ENCODE assay signal across 29 cellular contexts in genomic region chr10:118020365-118020764, GRCh38.
"Had no signal": no experiment of that assay in that cellular context is flagged by ENCODE, and none has a peak within 500 bp of the region (broad histone marks: within the 10 kb centered on the region; RNA-seq: fewer than 3 reads in every experiment).

No MANE protein-coding gene starts in this region.

- H3K36me3 Mint-ChIP-seq: mesothelial cell of epicardium had no signal

- H3K4me1 Mint-ChIP-seq: activated B cell treated with CpG ODN at 0.5 μM for 24 hours; activated CD4-positive, alpha-beta T cell treated with anti-CD3 and anti-CD28 coated beads for 36 hours; activated naive CD8-positive, alpha-beta T cell treated with anti-CD3 and anti-CD28 coated beads, Interleukin-2, amount 10 ng/mL, durations not matched to agents 7 days and 5 days; naive thymus-derived CD8-positive, alpha-beta T cell had no signal

- DNase-seq: activated B cell treated with CpG ODN at 0.5 μM for 24 hours; activated CD4-positive, alpha-beta T cell treated with anti-CD3 and anti-CD28 coated beads for 36 hours; activated CD4-positive, alpha-beta T cell treated with anti-CD3 and anti-CD28 coated beads, Interleukin-2, amount 50 U/mL, for 48 hours; activated CD8-positive, alpha-beta memory T cell treated with anti-CD3 and anti-CD28 coated beads, Interleukin-2, amount 50 U/mL, for 48 hours; activated effector memory CD4-positive, alpha-beta T cell treated with Interleukin-2 at 50 U/mL for 16 hours; activated naive CD4-positive, alpha-beta T cell treated with anti-CD3 and anti-CD28 coated beads for 36 hours; activated naive CD8-positive, alpha-beta T cell treated with anti-CD3 and anti-CD28 coated beads, Interleukin-2, amount 10 ng/mL, durations not matched to agents 7 days and 5 days; activated T-cell treated with anti-CD3 and anti-CD28 coated beads, Interleukin-2, amount 50 U/mL, for 4 hours; amniotic stem cell; dorsolateral prefrontal cortex; effector memory CD8-positive, alpha-beta T cell; head of caudate nucleus; hypothalamus; immature natural killer cell; naive thymus-derived CD8-positive, alpha-beta T cell; retina; stimulated activated CD4-positive, alpha-beta T cell treated with anti-CD3 and anti-CD28 coated beads, Interleukin-2, amount 100 ng/mL, for 48 hours; stimulated activated CD8-positive, alpha-beta memory T cell treated with anti-CD3 and anti-CD28 coated beads, Interleukin-4, amount 100 ng/mL, for 48 hours; stimulated activated naive CD4-positive, alpha-beta T cell; testis had no signal

- H3K27ac Mint-ChIP-seq: activated B cell treated with CpG ODN at 0.5 μM for 24 hours; activated CD4-positive, alpha-beta T cell treated with anti-CD3 and anti-CD28 coated beads for 36 hours; activated naive CD4-positive, alpha-beta T cell treated with anti-CD3 and anti-CD28 coated beads for 36 hours; activated naive CD8-positive, alpha-beta T cell treated with anti-CD3 and anti-CD28 coated beads, Interleukin-2, amount 10 ng/mL, durations not matched to agents 7 days and 5 days; mesothelial cell of epicardium; naive thymus-derived CD8-positive, alpha-beta T cell; progenitor cell of endocrine pancreas; type B pancreatic cell had no signal

- H3K27me3 Mint-ChIP-seq: activated B cell treated with CpG ODN at 0.5 μM for 24 hours; activated CD4-positive, alpha-beta T cell treated with anti-CD3 and anti-CD28 coated beads for 36 hours; activated naive CD8-positive, alpha-beta T cell treated with anti-CD3 and anti-CD28 coated beads, Interleukin-2, amount 10 ng/mL, durations not matched to agents 7 days and 5 days; central memory CD8-positive, alpha-beta T cell; effector memory CD8-positive, alpha-beta T cell; naive thymus-derived CD8-positive, alpha-beta T cell; progenitor cell of endocrine pancreas; type B pancreatic cell had no signal

- ATAC-seq: activated CD4-positive, alpha-beta T cell treated with anti-CD3 and anti-CD28 coated beads for 36 hours; activated T-cell treated with anti-CD3 and anti-CD28 coated beads, Interleukin-2, amount 50 U/mL, for 4 hours; effector memory CD8-positive, alpha-beta T cell; gastroesophageal sphincter; left lobe of liver; naive thymus-derived CD8-positive, alpha-beta T cell had no signal

- H3K4me3 Mint-ChIP-seq: activated B cell treated with CpG ODN at 0.5 μM for 24 hours; activated CD4-positive, alpha-beta T cell treated with anti-CD3 and anti-CD28 coated beads for 36 hours; activated naive CD4-positive, alpha-beta T cell treated with anti-CD3 and anti-CD28 coated beads for 36 hours; activated naive CD8-positive, alpha-beta T cell treated with anti-CD3 and anti-CD28 coated beads, Interleukin-2, amount 10 ng/mL, durations not matched to agents 7 days and 5 days; activated T-cell treated with anti-CD3 and anti-CD28 coated beads, Interleukin-2, amount 50 U/mL, for 4 hours; central memory CD8-positive, alpha-beta T cell; effector memory CD8-positive, alpha-beta T cell; immature natural killer cell; mesothelial cell of epicardium; naive thymus-derived CD8-positive, alpha-beta T cell; type B pancreatic cell had no signal

- H3K27me3 ChIP-seq: breast epithelium, dorsolateral prefrontal cortex, gastroesophageal sphincter, testis, vagina had no signal

- H3K4me1 ChIP-seq: breast epithelium, gastroesophageal sphincter, testis, vagina had no signal

- H3K27ac ChIP-seq: breast epithelium, dorsolateral prefrontal cortex, gastroesophageal sphincter, testis, vagina had no signal

- H3K9me3 ChIP-seq: breast epithelium, gastroesophageal sphincter, testis, vagina had no signal

- H3K9me3 Mint-ChIP-seq: activated B cell treated with CpG ODN at 0.5 μM for 24 hours; activated naive CD4-positive, alpha-beta T cell treated with anti-CD3 and anti-CD28 coated beads for 36 hours; activated naive CD8-positive, alpha-beta T cell treated with anti-CD3 and anti-CD28 coated beads, Interleukin-2, amount 10 ng/mL, durations not matched to agents 7 days and 5 days; activated T-cell treated with anti-CD3 and anti-CD28 coated beads, Interleukin-2, amount 50 U/mL, for 4 hours; central memory CD8-positive, alpha-beta T cell; effector memory CD8-positive, alpha-beta T cell; mesothelial cell of epicardium; naive thymus-derived CD8-positive, alpha-beta T cell; type B pancreatic cell had no signal

- H3K36me3 ChIP-seq: breast epithelium, vagina had no signal

- H3K4me3 ChIP-seq: breast epithelium, dorsolateral prefrontal cortex, gastroesophageal sphincter, lung, testis, vagina had no signal
